9 cellular contexts compared by ENCODE assay signal in genomic region chrX:14032383-14032782, GRCh38. TPM values are rescaled to one million over a fixed set of nuclear protein-coding genes. Genes with fewer than 3 reads are reported as not detected.
DNase-seq lines count a peak whose midpoint lies in the region; ATAC-seq and TF ChIP-seq lines count a peak whose summit lies in the region.
"Had no signal": no experiment of that assay in that cellular context is flagged by ENCODE, and none has a peak within 500 bp of the region (broad histone marks: within the 10 kb centered on the region; RNA-seq: fewer than 3 reads in every experiment).

No MANE protein-coding gene starts in this region.

- TF ChIP-seq POLR2A in gastroesophageal sphincter (IDR thresholded peaks at IDR 0.05) (no peak), sigmoid colon (IDR thresholded peaks at IDR 0.05) (no peak)

- H3K9me3 ChIP-seq in CD4-positive, alpha-beta T cell (ENCODE audit: control insufficient read depth, low read length): no peaks in the 10 kb centered on the region
- H3K9me3 ChIP-seq in HUES48 (ENCODE audit: control insufficient read depth, insufficient read depth, low read length): no peaks in the 10 kb centered on the region
- H3K9me3 ChIP-seq in gastroesophageal sphincter: no peaks in the 10 kb centered on the region
- H3K9me3 ChIP-seq in sigmoid colon: no peaks in the 10 kb centered on the region

- CTCF ChIA-PET in CD4-positive, alpha-beta T cell (lab: Charles Lee): interaction anchor here (1.0 to 1.7 kb wide), 3 partner anchors 373 to 526 kb away, joined by 3 to 7 read pairs (median 5); no protein-coding TSS in a partner anchor

- peak overlapping the region; percentile 97 for H3K27ac Mint-ChIP-seq in CD4-positive, alpha-beta T cell
- H3K27ac Mint-ChIP-seq: T-helper 1 cell treated with Interleukin-12 subunit alpha and Interleukin-12 subunit beta and Interleukin-4 antibody, amounts not matched to agents 30 μg/mL and 1 μg/mL, for 36 hours had no signal

- POLR2A ChIA-PET in CD4-positive, alpha-beta T cell (lab: Charles Lee): interaction anchor here (1.0 to 1.3 kb wide), 2 partner anchors 298 to 525 kb away, joined by 4 to 6 read pairs; partner anchors contain the start of genes OFD1 and TRAPPC2

- H3K27me3 ChIP-seq in CD4-positive, alpha-beta T cell (ENCODE audit: control insufficient read depth, insufficient read depth, low read length): no peaks in the 10 kb centered on the region
- H3K27me3 ChIP-seq in HUES48 (ENCODE audit: control insufficient read depth, insufficient read depth, low read length): no peaks in the 10 kb centered on the region
- no peaks in the 10 kb centered on the region for H3K27me3 ChIP-seq in gastroesophageal sphincter
- no peaks in the 10 kb centered on the region for H3K27me3 ChIP-seq in sigmoid colon

- H3K4me1 Mint-ChIP-seq in CD4-positive, alpha-beta T cell (ENCODE audit: low read depth): peaks cover 40% of the 10 kb centered on the region

- WGBS in gastroesophageal sphincter (ENCODE audit: low coverage in 1 of 2), 2 donors: 0% methylated on average over 1 to 2 of the region's 2 CpGs
- 1 to 2% methylated on average over 2 of the region's 2 CpGs for WGBS in sigmoid colon, 2 donors

- peaks cover 4% of the 10 kb centered on the region for H3K36me3 Mint-ChIP-seq in CD4-positive, alpha-beta T cell (ENCODE audit: low read depth)

- TF ChIP-seq EP300 in gastroesophageal sphincter (IDR thresholded peaks at IDR 0.05) (no peak), sigmoid colon (IDR thresholded peaks at IDR 0.05) (no peak)

- H3K9me3 Mint-ChIP-seq in CD4-positive, alpha-beta T cell: no peaks in the 10 kb centered on the region
- H3K9me3 Mint-ChIP-seq: T-helper 1 cell treated with Interleukin-12 subunit alpha and Interleukin-12 subunit beta and Interleukin-4 antibody, amounts not matched to agents 30 μg/mL and 1 μg/mL, for 36 hours had no signal

- H3K4me1 ChIP-seq in HUES48 (ENCODE audit: control insufficient read depth, insufficient read depth, low read length): peaks cover 35% of the 10 kb centered on the region
- H3K4me1 ChIP-seq in gastroesophageal sphincter: peaks cover 0 to 28% (median 0%) of the 10 kb centered on the region in 3 donors
- H3K4me1 ChIP-seq in sigmoid colon: peaks cover 0 to 20% (median 9%) of the 10 kb centered on the region in 4 donors

- H3K27me3 Mint-ChIP-seq in CD4-positive, alpha-beta T cell: no peaks in the 10 kb centered on the region

- no peak overlapping the region for H3K9ac ChIP-seq in HUES48 (ENCODE audit: low read depth, low read length)

- intact Hi-C loops in CD4-positive, alpha-beta T cell (cut with DNase I, micrococcal nuclease): loop anchor here (1.0 to 10.0 kb wide), 6 partner anchors 282 to 1302 kb away; partner anchors contain the start of genes PIGA (in 1 of the 2) and TMSB4X (in 1 of the 2)
- intact Hi-C loops in sigmoid colon (cut with DNase I): loop anchor here (2.0 to 5.0 kb wide), 4 partner anchors 280 to 840 kb away; partner anchors contain the start of genes FANCB and MOSPD2

- H3K4me3 Mint-ChIP-seq in CD4-positive, alpha-beta T cell: peak overlapping the region; percentile 75
- H3K4me3 Mint-ChIP-seq: T-helper 1 cell treated with Interleukin-12 subunit alpha and Interleukin-12 subunit beta and Interleukin-4 antibody, amounts not matched to agents 30 μg/mL and 1 μg/mL, for 36 hours had no signal

- TF ChIP-seq CTCF in CD4-positive, alpha-beta T cell (IDR thresholded peaks at IDR 0.05): peak; percentile 63
- peak; percentile 52 to 84 (median 68) for TF ChIP-seq CTCF in gastroesophageal sphincter (IDR thresholded peaks at IDR 0.05)
- peak; percentile 33 to 69 (median 48) for TF ChIP-seq CTCF in sigmoid colon (IDR thresholded peaks at IDR 0.05)

- H3K36me3 ChIP-seq in HUES48 (ENCODE audit: control insufficient read depth, insufficient read depth, low read length) (no peaks in the 10 kb centered on the region), gastroesophageal sphincter (no peaks in the 10 kb centered on the region), sigmoid colon (no peaks in the 10 kb centered on the region)

- peak; percentile 32 to 58 (median 38) for DNase-seq in CD4-positive, alpha-beta T cell
- DNase-seq in RKO (ENCODE audit: low spot score) (peak; percentile 64), sigmoid colon (no peak)
- peak; percentile 45 for DNase-seq in activated gamma-delta T cell treated with anti-CD3 and anti-CD28 coated beads, Interleukin-2, amount 50 U/mL, for 16 hours (ENCODE audit: low read depth)

- H3K4me3 ChIP-seq in HUES48 (ENCODE audit: low read depth, low read length): no peak overlapping the region
- no peak overlapping the region for H3K4me3 ChIP-seq in gastroesophageal sphincter
- H3K4me3 ChIP-seq in sigmoid colon: no peak overlapping the region

- no peak for ATAC-seq in CD4-positive, alpha-beta T cell (ENCODE audit: poor library complexity)
- ATAC-seq in gastroesophageal sphincter (no peak), GM18511 (IDR thresholded peaks at IDR 0.05; ENCODE audit: unreplicated experiment) (no peak), HG02973 (IDR thresholded peaks at IDR 0.05; ENCODE audit: unreplicated experiment) (no peak)

- no peak overlapping the region for H3K27ac ChIP-seq in CD4-positive, alpha-beta T cell (ENCODE audit: low read depth, low read length)
- H3K27ac ChIP-seq in HUES48 (ENCODE audit: low read depth, low read length): peak overlapping the region; percentile 76
- peak overlapping the region in 1 of 4 donors; percentile 33 for H3K27ac ChIP-seq in gastroesophageal sphincter
- no peak overlapping the region for H3K27ac ChIP-seq in sigmoid colon

RNA-seq across cellular contexts. Expression of gene GEMIN8, which starts 2.7 kb away (rescaled TPM):
- total RNA-seq in CD4-positive, alpha-beta T cell: 10 to 100 TPM; 10.2 to 11.1 TPM
- total RNA-seq in gastroesophageal sphincter (10 to 100 TPM; 11.0 to 25.6 (median 20.7) TPM), sigmoid colon (10 to 100 TPM; 19.3 to 28.5 (median 23.3) TPM)
- polyA plus RNA-seq in sigmoid colon: 10 to 100 TPM in 1 of 3 donors, 1 to 10 TPM in 2; 9.5 to 13.5 (median 9.6) TPM
